In genomic region chr6:32825966-32826365, GRCh38 we compare ENCODE assay signal across 9 cellular contexts. TPM values are rescaled to one million over a fixed set of nuclear protein-coding genes. Genes with fewer than 3 reads are reported as not detected.
DNase-seq lines count a peak whose midpoint lies in the region; ATAC-seq and TF ChIP-seq lines count a peak whose summit lies in the region.
"Had no signal": no experiment of that assay in that cellular context is flagged by ENCODE, and none has a peak within 500 bp of the region (broad histone marks: within the 10 kb centered on the region; RNA-seq: fewer than 3 reads in every experiment).

No MANE protein-coding gene starts in this region.

- DNase-seq in DMS 273 (lab: John Stamatoyannopoulos, UW; ENCODE audit: unreplicated experiment): peak; percentile 34
- no peak for DNase-seq in DMS 273 treated with DMSO at 0.1 percent for 48 hours (lab: John Stamatoyannopoulos, UW)
- no peak for DNase-seq in RWPE2 (ENCODE audit: low spot score)
- peak; percentile 37 for DNase-seq in globus pallidus (ENCODE audit: low spot score)
- no peak for DNase-seq in stomach
- no peak for DNase-seq in amygdala (lab: John Stamatoyannopoulos, UW)
- DNase-seq in 8988T: no peak
- DNase-seq: NCI-H2081 treated with DMSO at 0.1 percent for 48 hours had no signal

- H3K27ac ChIP-seq in RWPE2 (ENCODE audit: poor library complexity, severe bottlenecking): no peak overlapping the region
- peak overlapping the region in 1 of 5 donors; percentile 9 for H3K27ac ChIP-seq in stomach

- TF ChIP-seq POLR2A in stomach (IDR thresholded peaks at IDR 0.05): no peak

- H3K4me3 ChIP-seq in RWPE2 (ENCODE audit: severe bottlenecking) (no peak overlapping the region), stomach (no peak overlapping the region)

- ATAC-seq in RWPE2 (ENCODE audit: low read depth) (peak; percentile 70), HG03039 (IDR thresholded peaks at IDR 0.05; ENCODE audit: unreplicated experiment) (no peak)

- no peak for TF ChIP-seq EP300 in stomach (IDR thresholded peaks at IDR 0.05)

- no peaks in the 10 kb centered on the region for H3K4me1 ChIP-seq in RWPE2 (ENCODE audit: insufficient read depth, poor library complexity, severe bottlenecking)
- peaks cover 0 to 7% (median 0%) of the 10 kb centered on the region in 4 donors for H3K4me1 ChIP-seq in stomach

- H3K27me3 ChIP-seq in RWPE2 (ENCODE audit: insufficient read depth, poor library complexity, severe bottlenecking) (no peaks in the 10 kb centered on the region), stomach (no peaks in the 10 kb centered on the region)

- H3K9me3 ChIP-seq in RWPE2 (ENCODE audit: severe bottlenecking): no peaks in the 10 kb centered on the region
- H3K9me3 ChIP-seq in stomach: no peaks in the 10 kb centered on the region

- intact Hi-C loops in stomach (cut with DNase I; ENCODE audit: low total_unique reads): no loop called here

- TF ChIP-seq CTCF in RWPE2 (IDR thresholded peaks at IDR 0.05; ENCODE audit: poor library complexity, severe bottlenecking): peak; percentile 70
- peak in 4 of 7 experiments; percentile 7 to 32 (median 23) for TF ChIP-seq CTCF in stomach (IDR thresholded peaks at IDR 0.05)

- H3K36me3 ChIP-seq in RWPE2 (ENCODE audit: low read depth) (peaks cover 11% of the 10 kb centered on the region), stomach (peaks cover 18 to 38% (median 33%) of the 10 kb centered on the region in 4 donors)

- 47 to 64% (median 52%) methylated on average over 2 of the region's 2 CpGs for WGBS in stomach, 5 donors

RNA-seq across cellular contexts. Expression of gene HLA-DOB, which starts 9.2 kb away (rescaled TPM):
- 10 to 100 TPM in 1 of 5 donors, 1 to 10 TPM in 2, not detected in 2; 1.3 to 62.9 (median 2.9) TPM for total RNA-seq in stomach
- polyA plus RNA-seq in stomach: 1 to 10 TPM in 2 of 3 donors, under 1 TPM in 1; 0.81 to 5.0 (median 1.2) TPM

RNA-seq across cellular contexts. Expression of gene TAP2, which starts 12.6 kb away (rescaled TPM):
- 100 to 1,000 TPM in 1 of 5 donors, 10 to 100 TPM in 3, 1 to 10 TPM in 1; 3.8 to 449 (median 12.2) TPM for total RNA-seq in stomach
- 10 to 100 TPM in 1 of 3 donors, 1 to 10 TPM in 2; 1.2 to 24.6 (median 4.4) TPM for polyA plus RNA-seq in stomach

RNA-seq across cellular contexts. Expression of gene PSMB8, which starts 17.9 kb away (rescaled TPM):
- 10 to 100 TPM in 3 of 5 donors, 1 to 10 TPM in 2; 2.7 to 32.1 (median 16.7) TPM for total RNA-seq in stomach
- polyA plus RNA-seq in stomach: 100 to 1,000 TPM in 2 of 3 donors, 10 to 100 TPM in 1; 88.6 to 177 (median 124) TPM

RNA-seq across cellular contexts. Expression of gene TAP1, which starts 27.5 kb away (rescaled TPM):
- 10 to 100 TPM; 16.0 to 54.7 (median 29.6) TPM for total RNA-seq in stomach
- 100 to 1,000 TPM in 1 of 3 donors, 10 to 100 TPM in 2; 10.8 to 117 (median 15.5) TPM for polyA plus RNA-seq in stomach

RNA-seq across cellular contexts. Expression of gene PSMB9, which starts 28.0 kb away (rescaled TPM):
- total RNA-seq in stomach: 10 to 100 TPM in 1 of 5 donors, 1 to 10 TPM in 4; 5.4 to 18.7 (median 6.8) TPM
- polyA plus RNA-seq in stomach: 100 to 1,000 TPM in 1 of 3 donors, 10 to 100 TPM in 2; 33.2 to 107 (median 91.6) TPM

Comparison
In these comparisons a context has a peak if more than half of its experiments do, and no peak if none do; other contexts are left out.
1. DNase-seq: peak in DMS 273 (single experiment) and globus pallidus (single experiment); none in DMS 273 treated with DMSO at 0.1 percent for 48 hours (single experiment), RWPE2 (single experiment), stomach (single experiment), amygdala (0 of 56) and 8988T (single experiment).